In genomic region chr5:82561786-82562185, GRCh38 we compare ENCODE assay signal across 19 cellular contexts.
A peak's percentile ranks its signal among the peaks of the same experiment; 100 is the strongest.
DNase-seq lines count a peak whose midpoint lies in the region; ATAC-seq, FAIRE-seq and TF ChIP-seq lines count a peak whose summit lies in the region.
"Had no signal": no experiment of that assay in that cellular context is flagged by ENCODE, and none has a peak within 500 bp of the region (broad histone marks: within the 10 kb centered on the region; RNA-seq: fewer than 3 reads in every experiment).

No MANE protein-coding gene starts in this region.

- H3K4me3 Mint-ChIP-seq in astrocyte (ENCODE audit: unreplicated experiment), result no peak overlapping the region
- H3K4me3 Mint-ChIP-seq in activated CD8-positive, alpha-beta T cell treated with anti-CD3 and anti-CD28 coated beads, Interleukin-2, amount 10 ng/mL, durations not matched to agents 7 days and 5 days, result no peak overlapping the region
- H3K4me3 Mint-ChIP-seq in GM23338, result no peak overlapping the region
- H3K4me3 Mint-ChIP-seq: CD14-positive monocyte; CD8-positive, alpha-beta T cell had no signal

- H3K27me3 ChIP-seq in astrocyte (ENCODE audit: insufficient read depth, low read length) (no peaks in the 10 kb centered on the region), fibroblast of lung (ENCODE audit: control insufficient read depth, insufficient read depth, low read length) (no peaks in the 10 kb centered on the region), WERI-Rb-1 (ENCODE audit: insufficient read depth, low read depth, severe bottlenecking) (no peaks in the 10 kb centered on the region), GM23338 (ENCODE audit: insufficient read depth) (no peaks in the 10 kb centered on the region)
- H3K27me3 ChIP-seq: BLaER1 had no signal

- H3K9ac ChIP-seq in astrocyte (ENCODE audit: low read length), result no peak overlapping the region
- no peak overlapping the region for H3K9ac ChIP-seq in fibroblast of lung (ENCODE audit: insufficient read depth, low read length)
- H3K9ac ChIP-seq: BLaER1 had no signal

- no peaks in the 10 kb centered on the region for H3K36me3 Mint-ChIP-seq in astrocyte (ENCODE audit: low read depth, unreplicated experiment)
- no peaks in the 10 kb centered on the region for H3K36me3 Mint-ChIP-seq in activated CD8-positive, alpha-beta T cell treated with anti-CD3 and anti-CD28 coated beads, Interleukin-2, amount 10 ng/mL, durations not matched to agents 7 days and 5 days (ENCODE audit: low read depth)
- no peaks in the 10 kb centered on the region; the same call in 2 of the 3 replicates for H3K36me3 Mint-ChIP-seq in GM23338 (ENCODE audit: low read depth)
- H3K36me3 Mint-ChIP-seq: CD14-positive monocyte; CD8-positive, alpha-beta T cell had no signal

- POLR2A ChIA-PET in activated CD8-positive, alpha-beta T cell treated with anti-CD3 and anti-CD28 coated beads, Interleukin-2, amount 10 ng/mL, durations not matched to agents 7 days and 5 days (lab: Charles Lee), result no interaction called here

- TF ChIP-seq CTCF in astrocyte (IDR thresholded peaks at IDR 0.05; ENCODE audit: insufficient read depth, low read depth, low read length) (no peak), fibroblast of lung (conservative IDR thresholded peaks at IDR 0.05 in 1 of 2, IDR thresholded peaks at IDR 0.05 in 1 of 2; ENCODE audit: low read depth in 1 of 2, low read length in 2 of 2) (no peak), fibroblast of the aortic adventitia (IDR thresholded peaks at IDR 0.05; ENCODE audit: insufficient read depth, low read length) (no peak), retinal pigment epithelial cell (conservative IDR thresholded peaks at IDR 0.05; ENCODE audit: low read depth, low read length) (no peak), WERI-Rb-1 (IDR thresholded peaks at IDR 0.05; ENCODE audit: low read depth, low read length) (no peak), GM23338 (conservative IDR thresholded peaks at IDR 0.05; ENCODE audit: low read depth in 2 of 2) (no peak)

- no peak overlapping the region for H3K4me3 ChIP-seq in astrocyte (ENCODE audit: insufficient read depth, low read depth, low read length)
- H3K4me3 ChIP-seq in fibroblast of lung (replicated peaks in 1 of 4; ENCODE audit: control extremely low read depth in 1 of 4, insufficient read depth in 1 of 4, low read depth in 3 of 4, low read length in 4 of 4), result no peak overlapping the region
- no peak overlapping the region for H3K4me3 ChIP-seq in fibroblast of the aortic adventitia (ENCODE audit: low read depth, low read length)
- no peak overlapping the region for H3K4me3 ChIP-seq in retinal pigment epithelial cell (ENCODE audit: low read length)
- no peak overlapping the region for H3K4me3 ChIP-seq in WERI-Rb-1 (ENCODE audit: low read depth, low read length)
- no peak overlapping the region for H3K4me3 ChIP-seq in GM23338
- H3K4me3 ChIP-seq: BLaER1, GM12878, HAP-1 had no signal

- H2AFZ ChIP-seq in astrocyte (ENCODE audit: low read depth, low read length), result no peak overlapping the region
- no peak overlapping the region for H2AFZ ChIP-seq in fibroblast of lung (ENCODE audit: low read length)
- no peak overlapping the region for H2AFZ ChIP-seq in GM23338

- H3K4me1 ChIP-seq in astrocyte (ENCODE audit: insufficient read depth, low read length) (no peaks in the 10 kb centered on the region), fibroblast of lung (ENCODE audit: control insufficient read depth, extremely low read depth, insufficient read depth, low read length) (no peaks in the 10 kb centered on the region), GM23338 (ENCODE audit: insufficient read depth) (no peaks in the 10 kb centered on the region)
- H3K4me1 ChIP-seq: BLaER1, HAP-1 had no signal

- H3K36me3 ChIP-seq in astrocyte (ENCODE audit: insufficient read depth, low read length), result no peaks in the 10 kb centered on the region
- no peaks in the 10 kb centered on the region for H3K36me3 ChIP-seq in fibroblast of lung (ENCODE audit: control insufficient read depth, insufficient read depth, low read length)
- no peaks in the 10 kb centered on the region for H3K36me3 ChIP-seq in WERI-Rb-1
- H3K36me3 ChIP-seq in GM23338 (ENCODE audit: insufficient read depth), result no peaks in the 10 kb centered on the region
- H3K36me3 ChIP-seq: BLaER1, HAP-1 had no signal

- no peak overlapping the region for H3K4me2 ChIP-seq in astrocyte (ENCODE audit: low read length)
- H3K4me2 ChIP-seq in fibroblast of lung (ENCODE audit: extremely low read depth, insufficient read depth, low read length), result no peak overlapping the region
- no peak overlapping the region for H3K4me2 ChIP-seq in GM23338
- H3K4me2 ChIP-seq: BLaER1 had no signal

- CTCF ChIA-PET in activated CD8-positive, alpha-beta T cell treated with anti-CD3 and anti-CD28 coated beads, Interleukin-2, amount 10 ng/mL, durations not matched to agents 7 days and 5 days (lab: Charles Lee), result no interaction called here

- H3K79me2 ChIP-seq in astrocyte (ENCODE audit: insufficient read depth, low read length) (no peaks in the 10 kb centered on the region), fibroblast of lung (ENCODE audit: control insufficient read depth, insufficient read depth, low read length) (no peaks in the 10 kb centered on the region), GM23338 (replicated peaks; ENCODE audit: insufficient read depth) (no peaks in the 10 kb centered on the region)

- ATAC-seq in activated CD8-positive, alpha-beta T cell treated with anti-CD3 and anti-CD28 coated beads, Interleukin-2, amount 10 ng/mL, durations not matched to agents 7 days and 5 days, result no peak
- no peak for ATAC-seq in GM23338
- ATAC-seq: CD8-positive, alpha-beta T cell; GM12878 had no signal

- H4K20me1 ChIP-seq in astrocyte (ENCODE audit: insufficient read depth, low read length), result no peaks in the 10 kb centered on the region
- H4K20me1 ChIP-seq in fibroblast of lung (ENCODE audit: control insufficient read depth, extremely low read depth, insufficient read depth, low read length), result no peaks in the 10 kb centered on the region
- no peaks in the 10 kb centered on the region for H4K20me1 ChIP-seq in GM23338 (replicated peaks; ENCODE audit: insufficient read depth)
- H4K20me1 ChIP-seq: BLaER1 had no signal

- peak; percentile 25 for DNase-seq in astrocyte (ENCODE audit: low read depth)
- DNase-seq in fibroblast of lung (ENCODE audit: low read depth in 2 of 2), result peak; percentile 25 to 52
- DNase-seq in fibroblast of the aortic adventitia (ENCODE audit: low read depth), result peak; percentile 45
- DNase-seq in retinal pigment epithelial cell (ENCODE audit: low read depth), result peak; percentile 86
- no peak for DNase-seq in WERI-Rb-1
- no peak for DNase-seq in activated CD8-positive, alpha-beta T cell treated with anti-CD3 and anti-CD28 coated beads, Interleukin-2, amount 10 ng/mL, durations not matched to agents 7 days and 5 days
- DNase-seq in stimulated activated CD4-positive, alpha-beta T cell treated with anti-CD3 and anti-CD28 coated beads, Interleukin-4, amount 100 ng/mL, for 4 hours, result no peak
- DNase-seq in GM23338 (ENCODE audit: low spot score), result no peak
- DNase-seq: 8988T; Calu3; CD8-positive, alpha-beta T cell; DMS53; DND-41; EL had no signal

- no peaks in the 10 kb centered on the region for H3F3A ChIP-seq in GM23338 (replicated peaks; ENCODE audit: low read depth)

- H3K4me1 Mint-ChIP-seq in astrocyte (ENCODE audit: low read depth, unreplicated experiment) (no peaks in the 10 kb centered on the region), GM23338 (no peaks in the 10 kb centered on the region; the same call in 2 of the 3 replicates)
- no peaks in the 10 kb centered on the region for H3K4me1 Mint-ChIP-seq in activated CD8-positive, alpha-beta T cell treated with anti-CD3 and anti-CD28 coated beads, Interleukin-2, amount 10 ng/mL, durations not matched to agents 7 days and 5 days (ENCODE audit: low read depth)
- H3K4me1 Mint-ChIP-seq: CD14-positive monocyte had no signal

- FAIRE-seq in astrocyte (lab: Jason Lieb, UNC), result no peak
- FAIRE-seq: GM12878, GM19239 had no signal

- H3K27ac ChIP-seq in astrocyte (ENCODE audit: low read depth, low read length) (no peak overlapping the region), fibroblast of lung (ENCODE audit: insufficient read depth, low read length) (no peak overlapping the region), WERI-Rb-1 (no peak overlapping the region), GM23338 (ENCODE audit: low read depth) (no peak overlapping the region)
- H3K27ac ChIP-seq: BLaER1 had no signal

- H3K9me3 Mint-ChIP-seq in astrocyte (ENCODE audit: unreplicated experiment), result peaks cover 4% of the 10 kb centered on the region
- H3K9me3 Mint-ChIP-seq in activated CD8-positive, alpha-beta T cell treated with anti-CD3 and anti-CD28 coated beads, Interleukin-2, amount 10 ng/mL, durations not matched to agents 7 days and 5 days (ENCODE audit: insufficient read depth), result no peaks in the 10 kb centered on the region
- peaks cover 3% of the 10 kb centered on the region; the same call in 1 of the 3 replicates for H3K9me3 Mint-ChIP-seq in GM23338

- H3K27ac Mint-ChIP-seq in astrocyte (ENCODE audit: unreplicated experiment), result no peak overlapping the region
- H3K27ac Mint-ChIP-seq in activated CD8-positive, alpha-beta T cell treated with anti-CD3 and anti-CD28 coated beads, Interleukin-2, amount 10 ng/mL, durations not matched to agents 7 days and 5 days, result no peak overlapping the region
- H3K27ac Mint-ChIP-seq in GM23338, result no peak overlapping the region
- H3K27ac Mint-ChIP-seq: CD14-positive monocyte; CD8-positive, alpha-beta T cell had no signal

- H3K9me3 ChIP-seq in astrocyte (ENCODE audit: insufficient read depth, low read depth, low read length), result no peaks in the 10 kb centered on the region
- H3K9me3 ChIP-seq in fibroblast of lung (ENCODE audit: control insufficient read depth, insufficient read depth, low read depth, low read length), result no peaks in the 10 kb centered on the region
- no peaks in the 10 kb centered on the region for H3K9me3 ChIP-seq in WERI-Rb-1 (ENCODE audit: severe bottlenecking)
- H3K9me3 ChIP-seq: HAP-1 had no signal

- no peaks in the 10 kb centered on the region for H3K27me3 Mint-ChIP-seq in astrocyte (ENCODE audit: low read depth, unreplicated experiment)
- peaks cover 5% of the 10 kb centered on the region for H3K27me3 Mint-ChIP-seq in activated CD8-positive, alpha-beta T cell treated with anti-CD3 and anti-CD28 coated beads, Interleukin-2, amount 10 ng/mL, durations not matched to agents 7 days and 5 days (ENCODE audit: low read depth)
- H3K27me3 Mint-ChIP-seq in GM23338 (ENCODE audit: insufficient read depth, low read depth, poor library complexity), result no peaks in the 10 kb centered on the region

- H3K9me2 ChIP-seq in GM23338 (ENCODE audit: insufficient read depth), result peaks cover 6% of the 10 kb centered on the region; the same call in 1 of the 2 replicates

TF ChIP-seq in GM23338, 12 proteins besides CTCF, POLR2A, EP300 and RAD21 (continues in another document):
- no peak for TF ChIP-seq JUNB (IDR thresholded peaks at IDR 0.05; ENCODE audit: unreplicated experiment)
- TF ChIP-seq ZNF331 (CRISPR knock-in tag; IDR thresholded peaks at IDR 0.05; ENCODE audit: low read depth), result no peak
- no peak for TF ChIP-seq STAT1 (IDR thresholded peaks at IDR 0.05; ENCODE audit: unreplicated experiment)

Comparison
In these comparisons a context has a peak if more than half of its experiments do, and no peak if none do; other contexts are left out.
1. DNase-seq: peak in astrocyte (single experiment), fibroblast of lung (2 of 2), fibroblast of the aortic adventitia (single experiment) and retinal pigment epithelial cell (single experiment); none in WERI-Rb-1 (single experiment), activated CD8-positive, alpha-beta T cell treated with anti-CD3 and anti-CD28 coated beads, Interleukin-2, amount 10 ng/mL, durations not matched to agents 7 days and 5 days (single experiment), stimulated activated CD4-positive, alpha-beta T cell treated with anti-CD3 and anti-CD28 coated beads, Interleukin-4, amount 100 ng/mL, for 4 hours (0 of 2) and GM23338 (single experiment).